In the genomic region with DNA sequence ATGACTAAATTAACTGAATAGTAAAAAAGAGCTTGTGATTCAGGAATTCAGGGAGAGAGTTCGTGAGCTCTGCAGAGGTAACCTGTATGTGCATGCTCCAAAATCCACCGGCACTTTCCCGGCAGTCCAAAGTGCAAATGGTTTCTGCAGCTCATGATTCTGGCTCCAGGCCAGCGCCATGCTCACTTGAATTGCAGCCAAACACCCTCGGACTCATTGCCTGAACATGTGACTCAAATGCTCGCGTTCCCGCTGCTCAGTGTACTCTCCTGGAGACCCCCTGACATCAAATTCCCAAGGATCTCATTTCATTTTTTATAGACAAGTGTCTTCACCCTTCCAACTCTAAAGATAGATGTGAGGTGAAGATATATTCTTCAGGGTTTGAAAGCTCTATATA, we compare ENCODE assay signal across 10 cellular contexts. TPM values are rescaled to one million over a fixed set of nuclear protein-coding genes. Genes with fewer than 3 reads are reported as not detected.
DNase-seq lines count a peak whose midpoint lies in the region; ATAC-seq and TF ChIP-seq lines count a peak whose summit lies in the region.
"Had no signal": no experiment of that assay in that cellular context is flagged by ENCODE, and none has a peak within 500 bp of the region (broad histone marks: within the 10 kb centered on the region; RNA-seq: fewer than 3 reads in every experiment).

No MANE protein-coding gene starts in this region.

- H3K27me3 ChIP-seq in right atrium auricular region: no peaks in the 10 kb centered on the region
- H3K27me3 ChIP-seq: upper lobe of left lung had no signal

- no peaks in the 10 kb centered on the region for H3K36me3 ChIP-seq in right atrium auricular region
- H3K36me3 ChIP-seq: upper lobe of left lung had no signal

- TF ChIP-seq CTCF in right atrium auricular region (IDR thresholded peaks at IDR 0.05): no peak

- ATAC-seq in HG03342 (IDR thresholded peaks at IDR 0.05; ENCODE audit: unreplicated experiment): no peak
- ATAC-seq in GM18505 (IDR thresholded peaks at IDR 0.05; ENCODE audit: unreplicated experiment): no peak

- peak; percentile 87 for DNase-seq in LoVo (ENCODE audit: low spot score)
- peak; percentile 68 for DNase-seq in SW480 (ENCODE audit: low spot score)
- peak; percentile 72 for DNase-seq in right atrium auricular region (ENCODE audit: low spot score)
- DNase-seq in superior temporal gyrus (ENCODE audit: extremely low spot score): peak; percentile 60
- no peak for DNase-seq in OCI-M2 (lab: John Stamatoyannopoulos, UW; ENCODE audit: unreplicated experiment)
- no peak for DNase-seq in stimulated activated naive CD4-positive, alpha-beta T cell (lab: John Stamatoyannopoulos, UW)

- H3K4me1 ChIP-seq in right atrium auricular region: peaks cover 0 to 19% of the 10 kb centered on the region in 2 donors

- TF ChIP-seq POLR2A in GM18505 (IDR thresholded peaks at IDR 0.05; ENCODE audit: borderline replicate concordance, extremely low read depth, insufficient read depth, insufficient read length): no peak

- peak overlapping the region in 1 of 2 donors; percentile 1 for H3K4me3 ChIP-seq in right atrium auricular region
- H3K4me3 ChIP-seq: upper lobe of left lung had no signal

- no peaks in the 10 kb centered on the region for H3K9me3 ChIP-seq in right atrium auricular region
- H3K9me3 ChIP-seq: upper lobe of left lung had no signal

- H3K27ac ChIP-seq in right atrium auricular region: no peak overlapping the region
- H3K27ac ChIP-seq: HL-60 had no signal

RNA-seq across cellular contexts. Expression of a gene that starts 44.1 kb away (rescaled TPM):
- 10 to 100 TPM in 1 of 2 donors, 1 to 10 TPM in 1; 7.8 to 12.4 TPM for total RNA-seq in right atrium auricular region

Comparison
In these comparisons a context has a peak if more than half of its experiments do, and no peak if none do; other contexts are left out.
1. DNase-seq: peak in LoVo (single experiment), SW480 (single experiment), right atrium auricular region (single experiment) and superior temporal gyrus (single experiment); none in OCI-M2 (single experiment) and stimulated activated naive CD4-positive, alpha-beta T cell (0 of 6).